ENCODE assay signal across 26 cellular contexts in genomic region chr2:139686205-139686604, GRCh38.
"Had no signal": no experiment of that assay in that cellular context is flagged by ENCODE, and none has a peak within 500 bp of the region (broad histone marks: within the 10 kb centered on the region; RNA-seq: fewer than 3 reads in every experiment).

No MANE protein-coding gene starts in this region.

- H3K9ac ChIP-seq: SK-N-SH had no signal

- H3K36me3 ChIP-seq: MG63, Peyer's patch, SJSA1 had no signal

- H3K27ac ChIP-seq: Peyer's patch, SJSA1 had no signal

- H3K4me1 ChIP-seq: Peyer's patch, SJSA1 had no signal

- H3K27me3 ChIP-seq: MG63, Peyer's patch, SJSA1 had no signal

- H3K9me3 ChIP-seq: MG63, Peyer's patch, SJSA1, SK-N-SH had no signal

- H3K4me2 ChIP-seq: SK-N-SH had no signal

- H3K4me3 ChIP-seq: MG63, Peyer's patch, SJSA1 had no signal

- DNase-seq: Kasumi-1, MG63, MV-4-11, NCI-H1092, NCI-H1105, NCI-H1417 treated with DMSO at 0.1 percent for 48 hours, NCI-H1436 treated with DMSO at 0.1 percent for 48 hours, NCI-H1694 treated with DMSO at 0.1 percent for 48 hours, NCI-H187 treated with DMSO at 0.1 percent for 48 hours, NCI-H2029, NCI-H2081, NCI-H2171 treated with DMSO at 0.1 percent for 48 hours, NCI-H2227 treated with DMSO at 0.1 percent for 48 hours, NCI-H446, NCI-H524 treated with DMSO at 0.1 percent for 48 hours, NCI-H526 treated with DMSO at 0.1 percent for 48 hours, NCI-H82, PC-3, Peyer's patch, Right ventricle myocardium superior, RPMI8226, SHP77 treated with DMSO at 0.1 percent for 48 hours, SK-N-SH, SW 1271, T-helper 1 cell had no signal
